Comparison of ENCODE assay signal across 1 cellular context in genomic region chr14:67517083-67517482, GRCh38.
TF ChIP-seq lines count a peak whose summit lies in the region.

No MANE protein-coding gene starts in this region.

TF ChIP-seq in SK-N-SH treated with all-trans-retinoic acid at 6 μM for 48 hours, 23 proteins besides CTCF, POLR2A, EP300 and RAD21 (continued from another document):
- TF ChIP-seq BACH2 (CRISPR knock-in tag; IDR thresholded peaks at IDR 0.05; ENCODE audit: borderline replicate concordance) (no peak), ZC3H10 (CRISPR knock-in tag; IDR thresholded peaks at IDR 0.05) (no peak), OSR1 (CRISPR knock-in tag; IDR thresholded peaks at IDR 0.05) (no peak), SNAI2 (CRISPR knock-in tag; IDR thresholded peaks at IDR 0.05) (no peak), TOX (CRISPR knock-in tag; IDR thresholded peaks at IDR 0.05; ENCODE audit: borderline replicate concordance) (no peak)
